In the genomic region with DNA sequence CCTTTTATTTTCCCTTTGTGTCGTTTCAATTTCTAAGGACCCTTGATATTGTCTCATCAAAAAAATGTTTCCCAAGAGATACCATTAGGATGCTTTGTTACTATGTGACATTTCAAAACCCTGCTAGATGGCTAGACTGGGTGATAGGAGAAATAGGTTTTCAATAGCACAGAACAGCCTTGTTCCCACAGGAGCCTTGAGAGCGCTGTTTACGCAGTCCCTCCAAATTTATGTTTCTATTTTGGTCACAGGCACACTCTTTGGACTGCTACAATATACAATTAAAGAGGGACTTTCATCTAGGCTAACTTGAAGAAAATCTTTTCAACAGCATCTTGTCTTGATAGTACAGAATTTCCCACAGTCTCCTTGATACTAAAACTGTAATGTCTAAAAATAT, we compare ENCODE assay signal across 1 cellular context.
TF ChIP-seq lines count a peak whose summit lies in the region.

No MANE protein-coding gene starts in this region.

TF ChIP-seq in neural cell, 6 proteins besides CTCF, POLR2A, EP300 and RAD21 (continued from another document):
- TF ChIP-seq, protein P1, sequence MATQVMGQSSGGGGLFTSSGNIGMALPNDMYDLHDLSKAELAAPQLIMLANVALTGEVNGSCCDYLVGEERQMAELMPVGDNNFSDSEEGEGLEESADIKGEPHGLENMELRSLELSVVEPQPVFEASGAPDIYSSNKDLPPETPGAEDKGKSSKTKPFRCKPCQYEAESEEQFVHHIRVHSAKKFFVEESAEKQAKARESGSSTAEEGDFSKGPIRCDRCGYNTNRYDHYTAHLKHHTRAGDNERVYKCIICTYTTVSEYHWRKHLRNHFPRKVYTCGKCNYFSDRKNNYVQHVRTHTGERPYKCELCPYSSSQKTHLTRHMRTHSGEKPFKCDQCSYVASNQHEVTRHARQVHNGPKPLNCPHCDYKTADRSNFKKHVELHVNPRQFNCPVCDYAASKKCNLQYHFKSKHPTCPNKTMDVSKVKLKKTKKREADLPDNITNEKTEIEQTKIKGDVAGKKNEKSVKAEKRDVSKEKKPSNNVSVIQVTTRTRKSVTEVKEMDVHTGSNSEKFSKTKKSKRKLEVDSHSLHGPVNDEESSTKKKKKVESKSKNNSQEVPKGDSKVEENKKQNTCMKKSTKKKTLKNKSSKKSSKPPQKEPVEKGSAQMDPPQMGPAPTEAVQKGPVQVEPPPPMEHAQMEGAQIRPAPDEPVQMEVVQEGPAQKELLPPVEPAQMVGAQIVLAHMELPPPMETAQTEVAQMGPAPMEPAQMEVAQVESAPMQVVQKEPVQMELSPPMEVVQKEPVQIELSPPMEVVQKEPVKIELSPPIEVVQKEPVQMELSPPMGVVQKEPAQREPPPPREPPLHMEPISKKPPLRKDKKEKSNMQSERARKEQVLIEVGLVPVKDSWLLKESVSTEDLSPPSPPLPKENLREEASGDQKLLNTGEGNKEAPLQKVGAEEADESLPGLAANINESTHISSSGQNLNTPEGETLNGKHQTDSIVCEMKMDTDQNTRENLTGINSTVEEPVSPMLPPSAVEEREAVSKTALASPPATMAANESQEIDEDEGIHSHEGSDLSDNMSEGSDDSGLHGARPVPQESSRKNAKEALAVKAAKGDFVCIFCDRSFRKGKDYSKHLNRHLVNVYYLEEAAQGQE (IDR thresholded peaks at IDR 0.05; ENCODE audit: borderline replicate concordance) = no peak
- TF ChIP-seq SMC3 (conservative IDR thresholded peaks at IDR 0.05; ENCODE audit: poor library complexity) (no peak), EZH2 (IDR thresholded peaks at IDR 0.05; ENCODE audit: borderline replicate concordance, insufficient read depth, low read length, poor library complexity, severe bottlenecking) (no peak)
